1 cellular context compared by ENCODE assay signal in the genomic region with DNA sequence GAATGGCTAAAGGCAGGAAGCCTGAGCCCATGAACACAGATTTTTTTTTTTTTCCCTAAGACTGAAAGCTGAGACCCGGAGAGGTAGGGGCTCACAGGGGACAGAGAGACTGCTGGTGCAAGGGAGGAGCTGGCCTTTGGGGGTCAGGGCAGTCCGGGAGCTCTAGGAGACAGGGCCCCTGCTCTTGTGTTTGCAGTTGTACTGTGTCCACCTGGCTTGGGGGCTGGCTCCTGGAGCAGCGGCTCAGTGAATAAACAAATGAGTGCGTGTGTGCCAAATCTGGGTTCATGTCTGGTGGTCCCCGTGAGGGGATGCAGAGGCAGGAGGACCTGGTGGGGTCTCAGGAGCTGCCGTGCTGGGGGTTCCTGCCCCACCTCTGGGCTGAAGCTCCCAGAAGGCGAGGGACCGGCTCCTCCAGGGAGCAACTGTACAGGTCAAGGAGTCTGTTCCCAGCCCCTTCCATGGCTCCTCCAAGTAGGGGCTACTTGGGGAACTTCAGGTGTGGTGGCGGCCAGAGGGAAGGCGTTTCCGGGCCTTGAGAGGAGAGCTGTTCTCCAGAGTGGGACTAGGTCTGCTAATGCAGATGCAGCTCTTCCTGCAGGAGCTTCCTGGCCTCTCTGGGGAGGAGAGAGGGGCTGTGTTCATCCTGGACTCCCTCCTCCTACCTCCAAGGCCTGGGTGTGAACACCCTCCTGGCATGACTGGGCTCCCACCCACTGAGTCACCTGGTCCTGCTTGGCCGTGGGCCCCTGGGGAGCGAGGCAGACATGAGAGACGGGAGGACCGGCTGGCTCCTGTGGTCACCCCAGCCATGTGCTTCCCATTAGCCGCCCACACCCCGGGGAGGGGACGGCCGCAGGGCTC.
TF ChIP-seq lines count a peak whose summit lies in the region.

No MANE protein-coding gene starts in this region.

TF ChIP-seq in HepG2, 621 proteins besides CTCF, POLR2A, EP300 and RAD21 (continued from another document and continues in another):
- TF ChIP-seq ZBTB3 (CRISPR knock-in tag; IDR thresholded peaks at IDR 0.05; ENCODE audit: borderline replicate concordance, low read depth) (no peak), ZNF616 (CRISPR knock-in tag; IDR thresholded peaks at IDR 0.05; ENCODE audit: low read depth) (peak; percentile 83; the same call in 1 of the 2 replicates), XRCC5 (optimal IDR thresholded peaks at IDR 0.05; ENCODE audit: low read length) (peak; percentile 11), AGO2 (optimal IDR thresholded peaks at IDR 0.05; ENCODE audit: low read depth, low read length) (peak; percentile 79), MAFF (IDR thresholded peaks at IDR 0.05; ENCODE audit: low read depth, low read length) (no peak), ZNF652 (CRISPR knock-in tag; IDR thresholded peaks at IDR 0.05; ENCODE audit: borderline replicate concordance, low read depth) (no peak; the same call in 1 of the 2 replicates), HES4 (CRISPR knock-in tag; IDR thresholded peaks at IDR 0.05; ENCODE audit: borderline replicate concordance) (peak; percentile 81; the same call in 1 of the 2 replicates), PHF5A (CRISPR knock-in tag; IDR thresholded peaks at IDR 0.05; ENCODE audit: low read depth, unreplicated experiment) (no peak), RXRA (CRISPR knock-in tag; IDR thresholded peaks at IDR 0.05) (peak; percentile 83), BRD4 (CRISPR knock-in tag; IDR thresholded peaks at IDR 0.05) (no peak), ZFY (CRISPR knock-in tag; IDR thresholded peaks at IDR 0.05) (peak; percentile 56), TAF15 (IDR thresholded peaks at IDR 0.05; ENCODE audit: low read depth, low read length, poor library complexity, severe bottlenecking) (no peak), CENPX (CRISPR knock-in tag; IDR thresholded peaks at IDR 0.05) (no peak)
- TF ChIP-seq, protein P1, sequence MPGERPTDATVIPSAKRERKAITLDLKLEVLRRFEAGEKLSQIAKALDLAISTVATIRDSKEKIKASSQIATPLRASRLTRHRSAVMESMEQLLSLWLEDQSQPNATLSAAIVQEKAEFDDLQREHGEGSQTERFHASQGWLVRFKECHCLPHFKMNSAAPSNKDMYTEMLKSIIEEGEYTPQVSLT (CRISPR knock-in tag; IDR thresholded peaks at IDR 0.05; ENCODE audit: borderline replicate concordance, low read depth): no peak
- TF ChIP-seq, protein P2, sequence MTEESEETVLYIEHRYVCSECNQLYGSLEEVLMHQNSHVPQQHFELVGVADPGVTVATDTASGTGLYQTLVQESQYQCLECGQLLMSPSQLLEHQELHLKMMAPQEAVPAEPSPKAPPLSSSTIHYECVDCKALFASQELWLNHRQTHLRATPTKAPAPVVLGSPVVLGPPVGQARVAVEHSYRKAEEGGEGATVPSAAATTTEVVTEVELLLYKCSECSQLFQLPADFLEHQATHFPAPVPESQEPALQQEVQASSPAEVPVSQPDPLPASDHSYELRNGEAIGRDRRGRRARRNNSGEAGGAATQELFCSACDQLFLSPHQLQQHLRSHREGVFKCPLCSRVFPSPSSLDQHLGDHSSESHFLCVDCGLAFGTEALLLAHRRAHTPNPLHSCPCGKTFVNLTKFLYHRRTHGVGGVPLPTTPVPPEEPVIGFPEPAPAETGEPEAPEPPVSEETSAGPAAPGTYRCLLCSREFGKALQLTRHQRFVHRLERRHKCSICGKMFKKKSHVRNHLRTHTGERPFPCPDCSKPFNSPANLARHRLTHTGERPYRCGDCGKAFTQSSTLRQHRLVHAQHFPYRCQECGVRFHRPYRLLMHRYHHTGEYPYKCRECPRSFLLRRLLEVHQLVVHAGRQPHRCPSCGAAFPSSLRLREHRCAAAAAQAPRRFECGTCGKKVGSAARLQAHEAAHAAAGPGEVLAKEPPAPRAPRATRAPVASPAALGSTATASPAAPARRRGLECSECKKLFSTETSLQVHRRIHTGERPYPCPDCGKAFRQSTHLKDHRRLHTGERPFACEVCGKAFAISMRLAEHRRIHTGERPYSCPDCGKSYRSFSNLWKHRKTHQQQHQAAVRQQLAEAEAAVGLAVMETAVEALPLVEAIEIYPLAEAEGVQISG (CRISPR knock-in tag; IDR thresholded peaks at IDR 0.05): peak; percentile 60
- TF ChIP-seq, protein P3, sequence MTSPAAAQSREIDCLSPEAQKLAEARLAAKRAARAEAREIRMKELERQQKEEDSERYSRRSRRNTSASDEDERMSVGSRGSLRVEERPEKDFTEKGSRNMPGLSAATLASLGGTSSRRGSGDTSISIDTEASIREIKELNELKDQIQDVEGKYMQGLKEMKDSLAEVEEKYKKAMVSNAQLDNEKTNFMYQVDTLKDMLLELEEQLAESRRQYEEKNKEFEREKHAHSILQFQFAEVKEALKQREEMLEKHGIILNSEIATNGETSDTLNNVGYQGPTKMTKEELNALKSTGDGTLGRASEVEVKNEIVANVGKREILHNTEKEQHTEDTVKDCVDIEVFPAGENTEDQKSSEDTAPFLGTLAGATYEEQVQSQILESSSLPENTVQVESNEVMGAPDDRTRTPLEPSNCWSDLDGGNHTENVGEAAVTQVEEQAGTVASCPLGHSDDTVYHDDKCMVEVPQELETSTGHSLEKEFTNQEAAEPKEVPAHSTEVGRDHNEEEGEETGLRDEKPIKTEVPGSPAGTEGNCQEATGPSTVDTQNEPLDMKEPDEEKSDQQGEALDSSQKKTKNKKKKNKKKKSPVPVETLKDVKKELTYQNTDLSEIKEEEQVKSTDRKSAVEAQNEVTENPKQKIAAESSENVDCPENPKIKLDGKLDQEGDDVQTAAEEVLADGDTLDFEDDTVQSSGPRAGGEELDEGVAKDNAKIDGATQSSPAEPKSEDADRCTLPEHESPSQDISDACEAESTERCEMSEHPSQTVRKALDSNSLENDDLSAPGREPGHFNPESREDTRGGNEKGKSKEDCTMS (CRISPR knock-in tag; conservative IDR thresholded peaks at IDR 0.05): no peak
- TF ChIP-seq, protein P4, sequence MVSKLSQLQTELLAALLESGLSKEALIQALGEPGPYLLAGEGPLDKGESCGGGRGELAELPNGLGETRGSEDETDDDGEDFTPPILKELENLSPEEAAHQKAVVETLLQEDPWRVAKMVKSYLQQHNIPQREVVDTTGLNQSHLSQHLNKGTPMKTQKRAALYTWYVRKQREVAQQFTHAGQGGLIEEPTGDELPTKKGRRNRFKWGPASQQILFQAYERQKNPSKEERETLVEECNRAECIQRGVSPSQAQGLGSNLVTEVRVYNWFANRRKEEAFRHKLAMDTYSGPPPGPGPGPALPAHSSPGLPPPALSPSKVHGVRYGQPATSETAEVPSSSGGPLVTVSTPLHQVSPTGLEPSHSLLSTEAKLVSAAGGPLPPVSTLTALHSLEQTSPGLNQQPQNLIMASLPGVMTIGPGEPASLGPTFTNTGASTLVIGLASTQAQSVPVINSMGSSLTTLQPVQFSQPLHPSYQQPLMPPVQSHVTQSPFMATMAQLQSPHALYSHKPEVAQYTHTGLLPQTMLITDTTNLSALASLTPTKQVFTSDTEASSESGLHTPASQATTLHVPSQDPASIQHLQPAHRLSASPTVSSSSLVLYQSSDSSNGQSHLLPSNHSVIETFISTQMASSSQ (IDR thresholded peaks at IDR 0.05; ENCODE audit: low read depth): 0 out of 2 replicates have a peak, but pooled peaks have one; percentile 23
- TF ChIP-seq, protein P4 (CRISPR knock-in tag; IDR thresholded peaks at IDR 0.05; ENCODE audit: borderline replicate concordance): peak; percentile 59; the same call in 1 of the 2 replicates
- TF ChIP-seq, protein P5, sequence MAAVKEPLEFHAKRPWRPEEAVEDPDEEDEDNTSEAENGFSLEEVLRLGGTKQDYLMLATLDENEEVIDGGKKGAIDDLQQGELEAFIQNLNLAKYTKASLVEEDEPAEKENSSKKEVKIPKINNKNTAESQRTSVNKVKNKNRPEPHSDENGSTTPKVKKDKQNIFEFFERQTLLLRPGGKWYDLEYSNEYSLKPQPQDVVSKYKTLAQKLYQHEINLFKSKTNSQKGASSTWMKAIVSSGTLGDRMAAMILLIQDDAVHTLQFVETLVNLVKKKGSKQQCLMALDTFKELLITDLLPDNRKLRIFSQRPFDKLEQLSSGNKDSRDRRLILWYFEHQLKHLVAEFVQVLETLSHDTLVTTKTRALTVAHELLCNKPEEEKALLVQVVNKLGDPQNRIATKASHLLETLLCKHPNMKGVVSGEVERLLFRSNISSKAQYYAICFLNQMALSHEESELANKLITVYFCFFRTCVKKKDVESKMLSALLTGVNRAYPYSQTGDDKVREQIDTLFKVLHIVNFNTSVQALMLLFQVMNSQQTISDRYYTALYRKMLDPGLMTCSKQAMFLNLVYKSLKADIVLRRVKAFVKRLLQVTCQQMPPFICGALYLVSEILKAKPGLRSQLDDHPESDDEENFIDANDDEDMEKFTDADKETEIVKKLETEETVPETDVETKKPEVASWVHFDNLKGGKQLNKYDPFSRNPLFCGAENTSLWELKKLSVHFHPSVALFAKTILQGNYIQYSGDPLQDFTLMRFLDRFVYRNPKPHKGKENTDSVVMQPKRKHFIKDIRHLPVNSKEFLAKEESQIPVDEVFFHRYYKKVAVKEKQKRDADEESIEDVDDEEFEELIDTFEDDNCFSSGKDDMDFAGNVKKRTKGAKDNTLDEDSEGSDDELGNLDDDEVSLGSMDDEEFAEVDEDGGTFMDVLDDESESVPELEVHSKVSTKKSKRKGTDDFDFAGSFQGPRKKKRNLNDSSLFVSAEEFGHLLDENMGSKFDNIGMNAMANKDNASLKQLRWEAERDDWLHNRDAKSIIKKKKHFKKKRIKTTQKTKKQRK (IDR thresholded peaks at IDR 0.05; ENCODE audit: low read length): no peak
- TF ChIP-seq, protein P6, sequence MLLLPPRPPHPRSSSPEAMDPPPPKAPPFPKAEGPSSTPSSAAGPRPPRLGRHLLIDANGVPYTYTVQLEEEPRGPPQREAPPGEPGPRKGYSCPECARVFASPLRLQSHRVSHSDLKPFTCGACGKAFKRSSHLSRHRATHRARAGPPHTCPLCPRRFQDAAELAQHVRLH (CRISPR knock-in tag; IDR thresholded peaks at IDR 0.05; ENCODE audit: borderline replicate concordance, low read depth): peak; percentile 22; the same call in 1 of the 2 replicates
- TF ChIP-seq, protein P7, sequence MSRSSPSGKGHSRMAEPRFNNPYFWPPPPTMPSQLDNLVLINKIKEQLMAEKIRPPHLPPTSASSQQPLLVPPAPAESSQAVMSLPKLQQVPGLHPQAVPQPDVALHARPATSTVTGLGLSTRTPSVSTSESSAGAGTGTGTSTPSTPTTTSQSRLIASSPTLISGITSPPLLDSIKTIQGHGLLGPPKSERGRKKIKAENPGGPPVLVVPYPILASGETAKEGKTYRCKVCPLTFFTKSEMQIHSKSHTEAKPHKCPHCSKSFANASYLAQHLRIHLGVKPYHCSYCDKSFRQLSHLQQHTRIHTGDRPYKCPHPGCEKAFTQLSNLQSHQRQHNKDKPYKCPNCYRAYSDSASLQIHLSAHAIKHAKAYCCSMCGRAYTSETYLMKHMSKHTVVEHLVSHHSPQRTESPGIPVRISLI (CRISPR knock-in tag; IDR thresholded peaks at IDR 0.05; ENCODE audit: borderline replicate concordance): peak; percentile 91
- TF ChIP-seq, protein P8, sequence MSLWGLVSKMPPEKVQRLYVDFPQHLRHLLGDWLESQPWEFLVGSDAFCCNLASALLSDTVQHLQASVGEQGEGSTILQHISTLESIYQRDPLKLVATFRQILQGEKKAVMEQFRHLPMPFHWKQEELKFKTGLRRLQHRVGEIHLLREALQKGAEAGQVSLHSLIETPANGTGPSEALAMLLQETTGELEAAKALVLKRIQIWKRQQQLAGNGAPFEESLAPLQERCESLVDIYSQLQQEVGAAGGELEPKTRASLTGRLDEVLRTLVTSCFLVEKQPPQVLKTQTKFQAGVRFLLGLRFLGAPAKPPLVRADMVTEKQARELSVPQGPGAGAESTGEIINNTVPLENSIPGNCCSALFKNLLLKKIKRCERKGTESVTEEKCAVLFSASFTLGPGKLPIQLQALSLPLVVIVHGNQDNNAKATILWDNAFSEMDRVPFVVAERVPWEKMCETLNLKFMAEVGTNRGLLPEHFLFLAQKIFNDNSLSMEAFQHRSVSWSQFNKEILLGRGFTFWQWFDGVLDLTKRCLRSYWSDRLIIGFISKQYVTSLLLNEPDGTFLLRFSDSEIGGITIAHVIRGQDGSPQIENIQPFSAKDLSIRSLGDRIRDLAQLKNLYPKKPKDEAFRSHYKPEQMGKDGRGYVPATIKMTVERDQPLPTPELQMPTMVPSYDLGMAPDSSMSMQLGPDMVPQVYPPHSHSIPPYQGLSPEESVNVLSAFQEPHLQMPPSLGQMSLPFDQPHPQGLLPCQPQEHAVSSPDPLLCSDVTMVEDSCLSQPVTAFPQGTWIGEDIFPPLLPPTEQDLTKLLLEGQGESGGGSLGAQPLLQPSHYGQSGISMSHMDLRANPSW (CRISPR knock-in tag; IDR thresholded peaks at IDR 0.05; ENCODE audit: borderline replicate concordance): no peak; the same call in 1 of the 2 replicates
- TF ChIP-seq, protein P9, sequence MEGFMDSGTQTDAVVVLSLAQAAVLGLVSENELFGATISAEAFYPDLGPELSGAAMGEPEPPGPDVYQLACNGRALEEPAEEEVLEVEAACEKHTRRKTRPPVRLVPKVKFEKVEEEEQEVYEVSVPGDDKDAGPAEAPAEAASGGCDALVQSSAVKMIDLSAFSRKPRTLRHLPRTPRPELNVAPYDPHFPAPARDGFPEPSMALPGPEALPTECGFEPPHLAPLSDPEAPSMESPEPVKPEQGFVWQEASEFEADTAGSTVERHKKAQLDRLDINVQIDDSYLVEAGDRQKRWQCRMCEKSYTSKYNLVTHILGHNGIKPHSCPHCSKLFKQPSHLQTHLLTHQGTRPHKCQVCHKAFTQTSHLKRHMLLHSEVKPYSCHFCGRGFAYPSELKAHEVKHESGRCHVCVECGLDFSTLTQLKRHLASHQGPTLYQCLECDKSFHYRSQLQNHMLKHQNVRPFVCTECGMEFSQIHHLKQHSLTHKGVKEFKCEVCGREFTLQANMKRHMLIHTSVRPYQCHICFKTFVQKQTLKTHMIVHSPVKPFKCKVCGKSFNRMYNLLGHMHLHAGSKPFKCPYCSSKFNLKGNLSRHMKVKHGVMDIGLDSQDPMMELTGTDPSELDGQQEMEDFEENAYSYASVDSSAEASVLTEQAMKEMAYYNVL (CRISPR knock-in tag; IDR thresholded peaks at IDR 0.05; ENCODE audit: borderline replicate concordance): peak; percentile 13; the same call in 1 of the 2 replicates
